In the genomic region with DNA sequence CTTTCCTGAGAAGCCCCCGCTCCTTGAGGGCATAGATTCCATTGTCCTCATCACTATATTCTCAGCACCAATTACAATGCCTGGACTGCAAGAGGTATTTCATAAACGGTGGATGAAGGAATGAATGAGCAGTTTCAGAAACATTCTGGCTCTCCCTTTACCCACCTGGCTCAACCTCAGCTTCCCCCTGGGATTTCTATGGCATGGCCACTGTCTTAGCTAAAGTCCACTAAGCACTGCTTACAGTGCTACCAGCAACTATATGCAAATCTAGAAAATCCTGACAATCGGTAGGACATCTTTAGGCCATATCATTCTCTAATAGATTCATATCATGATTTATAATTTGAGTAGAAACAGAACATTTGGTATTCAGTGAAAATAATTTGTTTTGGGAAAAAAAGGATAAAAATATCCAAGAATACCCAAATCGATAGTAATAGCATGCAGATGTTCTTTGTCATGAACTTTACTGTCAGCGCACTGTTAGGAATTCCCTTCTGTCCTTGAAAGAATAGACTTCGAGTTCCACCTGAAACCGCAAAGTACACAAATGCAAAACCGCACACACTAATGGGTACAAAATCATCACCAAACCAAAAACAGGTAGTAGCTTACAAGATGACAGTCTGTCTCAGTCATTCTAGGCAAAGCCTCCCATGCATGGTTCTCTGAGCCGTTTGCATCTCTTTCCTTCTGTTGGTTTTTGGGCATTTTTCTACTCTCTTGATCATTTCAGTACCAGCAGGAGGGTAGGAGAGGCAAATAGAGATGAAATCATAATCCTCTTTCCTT, we compare ENCODE assay signal across 14 cellular contexts.
A peak's percentile ranks its signal among the peaks of the same experiment; 100 is the strongest.
DNase-seq lines count a peak whose midpoint lies in the region; ATAC-seq, FAIRE-seq and TF ChIP-seq lines count a peak whose summit lies in the region.
"Had no signal": no experiment of that assay in that cellular context is flagged by ENCODE, and none has a peak within 500 bp of the region (broad histone marks: within the 10 kb centered on the region; RNA-seq: fewer than 3 reads in every experiment).

No MANE protein-coding gene starts in this region.

- peak overlapping the region; percentile 43; the same call in 1 of the 2 replicates for H2AFZ ChIP-seq in OCI-LY7 (ENCODE audit: low read length)
- H2AFZ ChIP-seq: GM23338, parathyroid adenoma had no signal

- peak; percentile 78 for ATAC-seq in HG02870 (IDR thresholded peaks at IDR 0.05; ENCODE audit: unreplicated experiment)
- ATAC-seq: GM23338, left cardiac atrium had no signal

- H3K4me2 ChIP-seq in OCI-LY7 (ENCODE audit: low read length), result peak overlapping the region; percentile 61; the same call in 1 of the 2 replicates
- H3K4me2 ChIP-seq: GM23338, SK-N-SH had no signal

- DNase-seq in GM13977 (ENCODE audit: low spot score) (peak; percentile 46), GM19239 (ENCODE audit: insufficient read length, low spot score) (no peak), OCI-LY7 (ENCODE audit: low spot score) (peak; percentile 6), NCI-H146 treated with DMSO at 0.1 percent for 48 hours (lab: John Stamatoyannopoulos, UW; ENCODE audit: unreplicated experiment) (no peak), DMS153 treated with DMSO at 0.1 percent for 48 hours (lab: John Stamatoyannopoulos, UW; ENCODE audit: unreplicated experiment) (no peak), A172 (ENCODE audit: low spot score) (no peak)
- DNase-seq in NK-92 treated with Interleukin-12 subunit alpha and Interleukin-12 subunit beta, amount 100 ng/mL, for 24 hours (lab: John Stamatoyannopoulos, UW), result no peak
- DNase-seq: DMS53, left cardiac atrium, SK-N-SH had no signal

- POLR2A ChIA-PET in OCI-LY7 (lab: Charles Lee), result interaction anchor here (0.6 to 2.9 kb wide), 2 partner anchors 11 to 104 kb away, joined by 3 to 13 read pairs; no protein-coding TSS in a partner anchor

- FAIRE-seq in GM19239 (lab: Jason Lieb, UNC), result peak; percentile 97

- no peaks in the 10 kb centered on the region for H3K9me3 ChIP-seq in OCI-LY7 (ENCODE audit: low read length)
- H3K9me3 ChIP-seq: SK-N-SH, vagina had no signal

- no peaks in the 10 kb centered on the region for H3K9me2 ChIP-seq in OCI-LY7 (ENCODE audit: insufficient read depth, low read length)
- H3K9me2 ChIP-seq: SK-N-SH had no signal

- H3K4me3 ChIP-seq in OCI-LY7 (ENCODE audit: low read depth, low read length, poor library complexity, severe bottlenecking), result no peak overlapping the region
- H3K4me3 ChIP-seq: GM23338, vagina had no signal

- peaks cover 38% of the 10 kb centered on the region for H3K4me1 ChIP-seq in OCI-LY7 (ENCODE audit: insufficient read depth, low read length, poor library complexity, severe bottlenecking)
- H3K4me1 ChIP-seq: parathyroid adenoma, vagina had no signal

- BruUV-seq in OCI-LY7 (replicated peaks; lab: Mats Ljungman, UMichigan), result no TSS peak

- intact Hi-C loops in OCI-LY7 (cut with micrococcal nuclease; ENCODE audit: unreplicated experiment), result no loop called here

- TF ChIP-seq CTCF in GM13977 (IDR thresholded peaks at IDR 0.05; ENCODE audit: extremely low read depth, insufficient read depth, missing control alignments), result no peak
- no peak for TF ChIP-seq CTCF in OCI-LY7 (conservative IDR thresholded peaks at IDR 0.05; ENCODE audit: low read length)

- no peaks in the 10 kb centered on the region for H3K79me2 ChIP-seq in OCI-LY7 (ENCODE audit: insufficient read depth, low read depth, low read length)
- H3K79me2 ChIP-seq: parathyroid adenoma had no signal

- H3K36me3 ChIP-seq in OCI-LY7 (ENCODE audit: insufficient read depth, low read length), result no peaks in the 10 kb centered on the region; the same call in 1 of the 2 replicates
- H3K36me3 ChIP-seq: vagina had no signal

- in situ Hi-C loops in GM13977 (cut with MboI; ENCODE audit: low pct_unique_long_range_greater_than_20kb, low sequenced_read_pairs, unreplicated experiment), result no loop called here

- H4K20me1 ChIP-seq in OCI-LY7 (ENCODE audit: insufficient read depth, low read length), result no peaks in the 10 kb centered on the region

- H3K27ac ChIP-seq in OCI-LY7 (ENCODE audit: low read depth, low read length, poor library complexity, severe bottlenecking), result no peak overlapping the region
- H3K27ac ChIP-seq: parathyroid adenoma, vagina had no signal

- CTCF ChIA-PET in OCI-LY7 (lab: Charles Lee; ENCODE audit: unreplicated experiment), result no interaction called here

Comparison
In these comparisons a context has a peak if more than half of its experiments do, and no peak if none do; other contexts are left out.
1. DNase-seq: peak in GM13977 (single experiment) and OCI-LY7 (single experiment); none in GM19239 (single experiment), NCI-H146 treated with DMSO at 0.1 percent for 48 hours (single experiment), DMS153 treated with DMSO at 0.1 percent for 48 hours (single experiment), A172 (single experiment) and NK-92 treated with Interleukin-12 subunit alpha and Interleukin-12 subunit beta, amount 100 ng/mL, for 24 hours (single experiment).